ENCODE assay signal across 8 cellular contexts in genomic region chr3:46979958-46980497, GRCh38. TPM values are rescaled to one million over a fixed set of nuclear protein-coding genes. Genes with fewer than 3 reads are reported as not detected.
DNase-seq lines count a peak whose midpoint lies in the region; ATAC-seq and TF ChIP-seq lines count a peak whose summit lies in the region.

No MANE protein-coding gene starts in this region.

- TF ChIP-seq POLR2A in adrenal gland (IDR thresholded peaks at IDR 0.05) (no peak), testis (IDR thresholded peaks at IDR 0.05) (no peak)

- DNase-seq in activated CD4-positive, alpha-beta T cell treated with anti-CD3 and anti-CD28 coated beads, Interleukin-2, amount 10 ng/mL, durations not matched to agents 7 days and 5 days, result no peak
- DNase-seq in activated CD4-positive, alpha-beta T cell treated with anti-CD3 and anti-CD28 coated beads for 4 hours, result no peak
- DNase-seq in adrenal gland, result peak; percentile 31 to 74 (median 53)
- DNase-seq in kidney epithelial cell (ENCODE audit: low read depth), result no peak
- DNase-seq in testis, result peak; percentile 41
- no peak for DNase-seq in cortex of kidney (lab: John Stamatoyannopoulos, UW)

- ATAC-seq in HG03432 (IDR thresholded peaks at IDR 0.05; ENCODE audit: unreplicated experiment) (peak; percentile 4), HG02623 (IDR thresholded peaks at IDR 0.05; ENCODE audit: unreplicated experiment) (no peak)

- POLR2A ChIA-PET in activated CD4-positive, alpha-beta T cell treated with anti-CD3 and anti-CD28 coated beads, Interleukin-2, amount 10 ng/mL, durations not matched to agents 7 days and 5 days (lab: Charles Lee), result interaction anchor here (1.0 to 1.4 kb wide), 2 partner anchors 14 to 31 kb away, joined by 3 to 4 read pairs; no protein-coding TSS in a partner anchor

- no peak for TF ChIP-seq CTCF in adrenal gland (IDR thresholded peaks at IDR 0.05)
- TF ChIP-seq CTCF in kidney epithelial cell (IDR thresholded peaks at IDR 0.05; ENCODE audit: insufficient read depth, low read length, poor library complexity, severe bottlenecking), result no peak
- no peak for TF ChIP-seq CTCF in testis (IDR thresholded peaks at IDR 0.05)

- H3K9me3 Mint-ChIP-seq in activated CD4-positive, alpha-beta T cell treated with anti-CD3 and anti-CD28 coated beads, Interleukin-2, amount 10 ng/mL, durations not matched to agents 7 days and 5 days, result no peaks in the 10 kb centered on the region

- H3K4me3 ChIP-seq in adrenal gland, result peak overlapping the region in 3 of 4 donors; percentile 45 to 87 (median 62)
- peak overlapping the region; percentile 58 for H3K4me3 ChIP-seq in kidney epithelial cell (ENCODE audit: low read depth, low read length)
- H3K4me3 ChIP-seq in testis, result peak overlapping the region; percentile 66 to 69

- H3K4me3 Mint-ChIP-seq in activated CD4-positive, alpha-beta T cell treated with anti-CD3 and anti-CD28 coated beads, Interleukin-2, amount 10 ng/mL, durations not matched to agents 7 days and 5 days, result peak overlapping the region; percentile 83

- H3K27ac Mint-ChIP-seq in activated CD4-positive, alpha-beta T cell treated with anti-CD3 and anti-CD28 coated beads, Interleukin-2, amount 10 ng/mL, durations not matched to agents 7 days and 5 days, result peak overlapping the region; percentile 85

- H3K4me1 ChIP-seq in adrenal gland (replicated peaks in 1 of 2), result peaks cover 15 to 26% of the 10 kb centered on the region in 2 donors
- peaks cover 9% of the 10 kb centered on the region for H3K4me1 ChIP-seq in testis

- peak overlapping the region in 3 of 5 donors; percentile 43 to 88 (median 44) for H3K27ac ChIP-seq in adrenal gland
- H3K27ac ChIP-seq in testis, result no peak overlapping the region

- H3K27me3 Mint-ChIP-seq in activated CD4-positive, alpha-beta T cell treated with anti-CD3 and anti-CD28 coated beads, Interleukin-2, amount 10 ng/mL, durations not matched to agents 7 days and 5 days, result no peaks in the 10 kb centered on the region

- intact Hi-C loops in adrenal gland (cut with DNase I), result no loop called here
- intact Hi-C loops in testis (cut with DNase I; ENCODE audit: low total_unique reads), result no loop called here

- H3K27me3 ChIP-seq in adrenal gland (no peaks in the 10 kb centered on the region), kidney epithelial cell (ENCODE audit: control insufficient read depth, insufficient read depth, low read length) (no peaks in the 10 kb centered on the region), testis (no peaks in the 10 kb centered on the region)

- peaks cover 15% of the 10 kb centered on the region for H3K36me3 Mint-ChIP-seq in activated CD4-positive, alpha-beta T cell treated with anti-CD3 and anti-CD28 coated beads, Interleukin-2, amount 10 ng/mL, durations not matched to agents 7 days and 5 days (ENCODE audit: low read depth)

- CTCF ChIA-PET in activated CD4-positive, alpha-beta T cell treated with anti-CD3 and anti-CD28 coated beads, Interleukin-2, amount 10 ng/mL, durations not matched to agents 7 days and 5 days (lab: Charles Lee), result interaction anchor here (0.8 to 1.9 kb wide), 5 partner anchors 13 to 26 kb away, joined by 3 to 5 read pairs (median 4); no protein-coding TSS in a partner anchor

- H3K9me3 ChIP-seq in adrenal gland (replicated peaks in 1 of 3) (no peaks in the 10 kb centered on the region), testis (no peaks in the 10 kb centered on the region)

- H3K36me3 ChIP-seq in adrenal gland (replicated peaks in 1 of 2) (no peaks in the 10 kb centered on the region), kidney epithelial cell (ENCODE audit: control insufficient read depth, insufficient read depth, low read length) (no peaks in the 10 kb centered on the region), testis (ENCODE audit: low read depth, missing control alignments) (no peaks in the 10 kb centered on the region)

- WGBS in adrenal gland, 4 donors, result 3 to 50% (median 5%) methylated on average over 1 to 36 of the region's 40 CpGs
- WGBS in testis, 2 donors, result 13 to 22% methylated on average over 9 to 11 of the region's 40 CpGs

- H3K4me1 Mint-ChIP-seq in activated CD4-positive, alpha-beta T cell treated with anti-CD3 and anti-CD28 coated beads, Interleukin-2, amount 10 ng/mL, durations not matched to agents 7 days and 5 days, result peaks cover 59% of the 10 kb centered on the region

RNA-seq across cellular contexts. Expression of gene NBEAL2, which starts 0.6 kb away (rescaled TPM):
- 100 to 1,000 TPM; 194 to 212 TPM for total RNA-seq in activated CD4-positive, alpha-beta T cell treated with anti-CD3 and anti-CD28 coated beads, Interleukin-2, amount 10 ng/mL, durations not matched to agents 7 days and 5 days
- 10 to 100 TPM; 17.5 to 47.1 (median 29.0) TPM for total RNA-seq in adrenal gland
- 100 to 1,000 TPM in 1 of 3 donors, 10 to 100 TPM in 2; 20.8 to 154 (median 71.6) TPM for polyA plus RNA-seq in adrenal gland
- total RNA-seq in kidney epithelial cell, result 37.5 and 53.7 TPM in 2 replicates
- 10 to 100 TPM; 40.2 to 44.8 TPM for total RNA-seq in testis
- polyA plus RNA-seq in testis (ENCODE audit: insufficient read depth, low read depth, low replicate concordance), result 16.2 TPM

RNA-seq across cellular contexts. Expression of gene CCDC12, which starts 3.5 kb away (rescaled TPM):
- total RNA-seq in activated CD4-positive, alpha-beta T cell treated with anti-CD3 and anti-CD28 coated beads, Interleukin-2, amount 10 ng/mL, durations not matched to agents 7 days and 5 days, result 10 to 100 TPM; 48.7 to 56.1 TPM
- 10 to 100 TPM; 33.2 to 77.0 (median 65.9) TPM for total RNA-seq in adrenal gland
- 100 to 1,000 TPM in 2 of 3 donors, 10 to 100 TPM in 1; 72.0 to 145 (median 122) TPM for polyA plus RNA-seq in adrenal gland
- total RNA-seq in kidney epithelial cell, result 33.0 and 33.3 TPM in 2 replicates
- 10 to 100 TPM; 59.6 to 66.6 TPM for total RNA-seq in testis
- polyA plus RNA-seq in testis (ENCODE audit: insufficient read depth, low read depth, low replicate concordance), result 43.3 TPM

Comparison
In these comparisons a context has a peak if more than half of its experiments do, and no peak if none do; other contexts are left out.
1. DNase-seq: peak in adrenal gland (7 of 7) and testis (single experiment); none in activated CD4-positive, alpha-beta T cell treated with anti-CD3 and anti-CD28 coated beads, Interleukin-2, amount 10 ng/mL, durations not matched to agents 7 days and 5 days (single experiment), activated CD4-positive, alpha-beta T cell treated with anti-CD3 and anti-CD28 coated beads for 4 hours (0 of 2), kidney epithelial cell (single experiment) and cortex of kidney (single experiment).
2. H3K27ac ChIP-seq: peak in adrenal gland (3 of 5); none in testis (0 of 2).
3. Peak in every context shown above with its lines, with median percentiles within 50 percentile points of each other: H3K4me3 ChIP-seq.